23 cellular contexts compared by ENCODE assay signal in genomic region chr14:53609009-53609408, GRCh38.
"Had no signal": no experiment of that assay in that cellular context is flagged by ENCODE, and none has a peak within 500 bp of the region (broad histone marks: within the 10 kb centered on the region; RNA-seq: fewer than 3 reads in every experiment).

No MANE protein-coding gene starts in this region.

- H3K36me3 Mint-ChIP-seq: activated naive CD4-positive, alpha-beta T cell treated with anti-CD3 and anti-CD28 coated beads, Interleukin-2, amount 50 U/mL, for 72 hours; naive thymus-derived CD4-positive, alpha-beta T cell had no signal

- H3K27ac ChIP-seq: brain microvascular endothelial cell, gastrocnemius medialis, lower lobe of right lung, right lobe of liver, stomach, suprapubic skin, tibial nerve had no signal

- H3K27me3 Mint-ChIP-seq: activated CD4-positive, alpha-beta memory T cell treated with anti-CD3 and anti-CD28 coated beads, Interleukin-2, amount 10 ng/mL, durations not matched to agents 7 days and 5 days; T-helper 17 cell had no signal

- H3K4me1 ChIP-seq: gastrocnemius medialis, lower lobe of right lung, right lobe of liver, tibial nerve had no signal

- H3K9me3 Mint-ChIP-seq: activated CD4-positive, alpha-beta memory T cell treated with anti-CD3 and anti-CD28 coated beads, Interleukin-2, amount 10 ng/mL, durations not matched to agents 7 days and 5 days had no signal

- ATAC-seq: activated naive CD4-positive, alpha-beta T cell treated with anti-CD3 and anti-CD28 coated beads, Interleukin-2, amount 50 U/mL, for 72 hours; gastrocnemius medialis; lower lobe of right lung; naive thymus-derived CD4-positive, alpha-beta T cell; T-helper 17 cell had no signal

- H3K4me3 Mint-ChIP-seq: activated CD4-positive, alpha-beta memory T cell treated with anti-CD3 and anti-CD28 coated beads, Interleukin-2, amount 10 ng/mL, durations not matched to agents 7 days and 5 days; activated CD4-positive, alpha-beta T cell treated with anti-CD3 and anti-CD28 coated beads, Interleukin-2, amount 10 ng/mL, durations not matched to agents 24 days and 14 days; activated T-helper 1 cell treated with anti-CD3 and anti-CD28 coated beads, Interleukin-12 subunit alpha, Interleukin-12 subunit beta, Interleukin-2, Interleukin-4 antibody, amounts not matched to agents 30 ng/mL and 10 ng/mL and 1 ng/mL, durations not matched to agents 14 hours and 24 hours and 36 hours; naive thymus-derived CD4-positive, alpha-beta T cell; neural crest cell; T-helper 17 cell had no signal

- H3K36me3 ChIP-seq: brain microvascular endothelial cell, gastrocnemius medialis, lower lobe of right lung, right lobe of liver, stomach, suprapubic skin, tibial nerve had no signal

- DNase-seq: activated CD4-positive, alpha-beta memory T cell treated with anti-CD3 and anti-CD28 coated beads, Interleukin-2, amount 10 ng/mL, durations not matched to agents 7 days and 5 days; activated CD4-positive, alpha-beta T cell treated with anti-CD3 and anti-CD28 coated beads, Interleukin-2, amount 10 ng/mL, durations not matched to agents 24 days and 14 days; activated gamma-delta T cell; aorta; brain microvascular endothelial cell; central memory CD4-positive, alpha-beta T cell; dermis blood vessel endothelial cell; effector CD8-positive, alpha-beta T cell; lower lobe of right lung; naive thymus-derived CD4-positive, alpha-beta T cell; occipital lobe; posterior cingulate gyrus; right lobe of liver; stimulated activated CD4-positive, alpha-beta T cell treated with anti-CD3 and anti-CD28 coated beads, Interleukin-1b, Interleukin-23, amount 100 ng/mL, for 48 hours; T-helper 17 cell had no signal

- H3K27me3 ChIP-seq: brain microvascular endothelial cell, gastrocnemius medialis, right lobe of liver, stomach, suprapubic skin, tibial nerve had no signal

- H3K4me3 ChIP-seq: gastrocnemius medialis, lower lobe of right lung, right lobe of liver, skin epidermis, stomach, suprapubic skin, tibial nerve had no signal

- H3K9me3 ChIP-seq: gastrocnemius medialis, lower lobe of right lung, right lobe of liver, stomach, suprapubic skin, tibial nerve had no signal

- H3K27ac Mint-ChIP-seq: activated CD4-positive, alpha-beta memory T cell treated with anti-CD3 and anti-CD28 coated beads, Interleukin-2, amount 10 ng/mL, durations not matched to agents 7 days and 5 days; activated CD4-positive, alpha-beta T cell treated with anti-CD3 and anti-CD28 coated beads, Interleukin-2, amount 10 ng/mL, durations not matched to agents 24 days and 14 days; activated naive CD4-positive, alpha-beta T cell treated with anti-CD3 and anti-CD28 coated beads, Interleukin-2, amount 50 U/mL, for 72 hours; activated T-helper 1 cell treated with anti-CD3 and anti-CD28 coated beads, Interleukin-12 subunit alpha, Interleukin-12 subunit beta, Interleukin-2, Interleukin-4 antibody, amounts not matched to agents 30 ng/mL and 10 ng/mL and 1 ng/mL, durations not matched to agents 14 hours and 24 hours and 36 hours; naive thymus-derived CD4-positive, alpha-beta T cell; T-helper 17 cell had no signal

- H3K4me1 Mint-ChIP-seq: activated CD4-positive, alpha-beta memory T cell treated with anti-CD3 and anti-CD28 coated beads, Interleukin-2, amount 10 ng/mL, durations not matched to agents 7 days and 5 days; activated CD4-positive, alpha-beta T cell treated with anti-CD3 and anti-CD28 coated beads, Interleukin-2, amount 10 ng/mL, durations not matched to agents 24 days and 14 days; naive thymus-derived CD4-positive, alpha-beta T cell; T-helper 17 cell had no signal
